In the genomic region with DNA sequence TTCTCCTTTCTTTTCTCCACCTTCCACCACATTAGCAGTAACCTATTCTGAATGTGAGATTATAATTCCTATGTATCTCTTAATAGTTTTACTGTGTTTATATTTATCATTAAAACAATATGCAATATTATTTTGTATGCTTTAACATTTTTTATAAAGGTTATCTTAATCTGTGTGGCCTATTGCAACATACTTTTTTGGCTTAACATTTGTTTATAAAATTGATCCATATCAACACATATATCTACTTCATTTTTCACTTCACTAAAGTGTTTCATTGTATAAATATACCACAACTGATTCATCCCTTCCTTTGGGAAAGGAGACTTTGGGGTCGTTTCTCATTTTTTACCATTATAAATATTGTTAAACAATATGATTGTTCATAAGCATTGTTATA, we compare ENCODE assay signal across 23 cellular contexts.
"Had no signal": no experiment of that assay in that cellular context is flagged by ENCODE, and none has a peak within 500 bp of the region (broad histone marks: within the 10 kb centered on the region; RNA-seq: fewer than 3 reads in every experiment).

No MANE protein-coding gene starts in this region.

- FAIRE-seq: bronchial epithelial cell, TTC549 had no signal

- H3K9ac ChIP-seq: SK-N-SH had no signal

- ATAC-seq: activated CD8-positive, alpha-beta T cell treated with anti-CD3 and anti-CD28 coated beads, Interleukin-2, amount 10 ng/mL, durations not matched to agents 7 days and 5 days; activated naive CD4-positive, alpha-beta T cell treated with anti-CD3 and anti-CD28 coated beads, Interleukin-2, amount 50 U/mL, for 72 hours; Panc1 had no signal

- DNase-seq: activated CD4-positive, alpha-beta T cell treated with anti-CD3 and anti-CD28 coated beads, Interleukin-2, amount 10 ng/mL, durations not matched to agents 7 days and 5 days; activated CD4-positive, alpha-beta T cell treated with anti-CD3 and anti-CD28 coated beads, Interleukin-2, amount 50 U/mL, for 48 hours; activated CD8-positive, alpha-beta T cell treated with anti-CD3 and anti-CD28 coated beads, Interleukin-2, amount 10 ng/mL, durations not matched to agents 7 days and 5 days; activated gamma-delta T cell; activated naive CD4-positive, alpha-beta T cell treated with anti-CD3 and anti-CD28 coated beads for 36 hours; activated T-cell treated with anti-CD3 and anti-CD28 coated beads, Interleukin-2, amount 50 U/mL, for 24 hours; anterior cingulate cortex; caudate nucleus; MG63; NCI-H1048; NCI-H1105 treated with DMSO at 0.1 percent for 48 hours; NCI-H1436; NCI-H1694 treated with DMSO at 0.1 percent for 48 hours; NCI-H2029; NCI-H345; NCI-H524 treated with DMSO at 0.1 percent for 48 hours; SHP77 treated with DMSO at 0.1 percent for 48 hours; SK-N-SH had no signal

- H3K27me3 ChIP-seq: MG63, SJSA1 had no signal

- H3K4me1 ChIP-seq: SJSA1 had no signal

- H3K9me3 ChIP-seq: MG63, SJSA1, SK-N-SH had no signal

- H3K27ac ChIP-seq: SJSA1 had no signal

- H3K4me3 ChIP-seq: MG63, SJSA1 had no signal

- H3K4me2 ChIP-seq: SK-N-SH had no signal
